1 cellular context compared by ENCODE assay signal in genomic region chr9:110050925-110051355, GRCh38.
TF ChIP-seq lines count a peak whose summit lies in the region.

No MANE protein-coding gene starts in this region.

TF ChIP-seq in WTC11, 78 proteins besides CTCF, POLR2A, EP300 and RAD21 (continued from another document):
- no peak for TF ChIP-seq ARID4B (CRISPR knock-in tag; IDR thresholded peaks at IDR 0.05; ENCODE audit: borderline replicate concordance)
- no peak for TF ChIP-seq JUN (CRISPR knock-in tag; IDR thresholded peaks at IDR 0.05)
- no peak for TF ChIP-seq NR1H2 (CRISPR knock-in tag; IDR thresholded peaks at IDR 0.05)
- TF ChIP-seq ESRRA (CRISPR knock-in tag; IDR thresholded peaks at IDR 0.05; ENCODE audit: borderline replicate concordance), result no peak
- TF ChIP-seq MLX (CRISPR knock-in tag; IDR thresholded peaks at IDR 0.05), result no peak
- TF ChIP-seq NFE2L1 (CRISPR knock-in tag; IDR thresholded peaks at IDR 0.05), result no peak
- no peak for TF ChIP-seq NFYB (CRISPR knock-in tag; conservative IDR thresholded peaks at IDR 0.05; ENCODE audit: low read depth)
- no peak for TF ChIP-seq E2F1 (CRISPR knock-in tag; IDR thresholded peaks at IDR 0.05)
- no peak for TF ChIP-seq ZNF263 (CRISPR knock-in tag; IDR thresholded peaks at IDR 0.05; ENCODE audit: low read depth)
- no peak for TF ChIP-seq E2F4 (CRISPR knock-in tag; IDR thresholded peaks at IDR 0.05; ENCODE audit: borderline replicate concordance, low read depth)
